Comparison of ENCODE assay signal across 8 cellular contexts in genomic region chr11:6681949-6682348, GRCh38. TPM values are rescaled to one million over a fixed set of nuclear protein-coding genes. Genes with fewer than 3 reads are reported as not detected.
DNase-seq lines count a peak whose midpoint lies in the region; TF ChIP-seq lines count a peak whose summit lies in the region.

No MANE protein-coding gene starts in this region.

- no peaks in the 10 kb centered on the region for H3K9me3 ChIP-seq in MM.1S (replicated peaks; ENCODE audit: insufficient read depth, low read length)
- no peaks in the 10 kb centered on the region for H3K9me3 ChIP-seq in effector memory CD4-positive, alpha-beta T cell (ENCODE audit: control insufficient read depth, low read length)

- H3K9me2 ChIP-seq in MM.1S (replicated peaks; ENCODE audit: insufficient read depth, low read length) = no peaks in the 10 kb centered on the region

- no peaks in the 10 kb centered on the region for H4K20me1 ChIP-seq in MM.1S (ENCODE audit: insufficient read depth, low read length)

- H3K9me3 Mint-ChIP-seq in osteocyte (ENCODE audit: unreplicated experiment) = no peaks in the 10 kb centered on the region

- H3K27me3 Mint-ChIP-seq in osteocyte (ENCODE audit: unreplicated experiment) = no peaks in the 10 kb centered on the region

- H3F3A ChIP-seq in MM.1S (ENCODE audit: insufficient read depth, low read length) = no peaks in the 10 kb centered on the region; the same call in 1 of the 2 replicates

- no peaks in the 10 kb centered on the region for H3K27me3 ChIP-seq in MM.1S (replicated peaks; ENCODE audit: insufficient read depth, low read length)
- no peaks in the 10 kb centered on the region for H3K27me3 ChIP-seq in effector memory CD4-positive, alpha-beta T cell (replicated peaks; ENCODE audit: control insufficient read depth, insufficient read depth, low read length, poor library complexity, severe bottlenecking)

- H3K36me3 ChIP-seq in MM.1S (replicated peaks; ENCODE audit: insufficient read depth, low read length) = 0 out of 2 replicates have a peak, but pooled peaks cover 4% of the 10 kb centered on the region
- H3K36me3 ChIP-seq in effector memory CD4-positive, alpha-beta T cell (ENCODE audit: control insufficient read depth, insufficient read depth, low read length) = no peaks in the 10 kb centered on the region

- H3K36me3 Mint-ChIP-seq in osteocyte (ENCODE audit: unreplicated experiment) = peaks cover 13% of the 10 kb centered on the region

- TF ChIP-seq CTCF in MM.1S (IDR thresholded peaks at IDR 0.05; ENCODE audit: low read length) (no peak), osteocyte (IDR thresholded peaks at IDR 0.05) (no peak)

- H3K4me1 Mint-ChIP-seq in osteocyte (ENCODE audit: unreplicated experiment) = peaks cover 16% of the 10 kb centered on the region

- peak overlapping the region; percentile 100 for H3K27ac Mint-ChIP-seq in osteocyte (ENCODE audit: unreplicated experiment)

- H3K79me2 ChIP-seq in MM.1S (ENCODE audit: low read length) = peaks cover 24% of the 10 kb centered on the region

- DNase-seq in D341Med (ENCODE audit: low spot score) (peak; percentile 30), MM.1S (no peak), osteocyte (ENCODE audit: extremely low spot score, unreplicated experiment) (no peak), occipital lobe (lab: John Stamatoyannopoulos, UW) (no peak), amygdala (lab: John Stamatoyannopoulos, UW) (no peak), GDM1 (lab: John Stamatoyannopoulos, UW) (no peak)
- DNase-seq in effector memory CD4-positive, alpha-beta T cell = no peak
- DNase-seq in central memory CD4-positive, alpha-beta T cell = no peak

- peak overlapping the region; percentile 93 for H3K9ac ChIP-seq in MM.1S (ENCODE audit: low read length)

- peak overlapping the region; percentile 99 for H3K4me3 Mint-ChIP-seq in osteocyte (ENCODE audit: unreplicated experiment)

- H3K4me2 ChIP-seq in MM.1S (ENCODE audit: low read depth, low read length) = peak overlapping the region; percentile 89

- no peak overlapping the region for H3K27ac ChIP-seq in MM.1S (ENCODE audit: low read length)
- H3K27ac ChIP-seq in effector memory CD4-positive, alpha-beta T cell (ENCODE audit: insufficient read depth, low read length, poor library complexity, severe bottlenecking) = no peak overlapping the region

- peak overlapping the region; percentile 98 for H3K4me3 ChIP-seq in MM.1S (ENCODE audit: low read length)
- H3K4me3 ChIP-seq in effector memory CD4-positive, alpha-beta T cell (ENCODE audit: insufficient read depth, low read depth, low read length, poor library complexity, severe bottlenecking) = peak overlapping the region; percentile 86

- H3K4me1 ChIP-seq in MM.1S (ENCODE audit: low read length) = 0 out of 2 replicates have a peak, but pooled peaks cover 4% of the 10 kb centered on the region
- peaks cover 17% of the 10 kb centered on the region for H3K4me1 ChIP-seq in effector memory CD4-positive, alpha-beta T cell (ENCODE audit: control insufficient read depth, insufficient read depth, low read length, poor library complexity, severe bottlenecking)

- no peak overlapping the region for H2AFZ ChIP-seq in MM.1S (ENCODE audit: low read length)

RNA-seq across cellular contexts. Expression of gene MRPL17, which starts 1.2 kb away (rescaled TPM):
- total RNA-seq in osteocyte = 47.8 and 49.8 TPM in 2 replicates
- 22.3 TPM for total RNA-seq in occipital lobe

RNA-seq across cellular contexts. Expression of gene DCHS1, which starts 26.3 kb away (rescaled TPM):
- total RNA-seq in osteocyte (63.0 and 63.3 TPM in 2 replicates), occipital lobe (49.9 TPM)
